In genomic region chr13:108606424-108606823, GRCh38 we compare ENCODE assay signal across 41 cellular contexts. TPM values are rescaled to one million over a fixed set of nuclear protein-coding genes. Genes with fewer than 3 reads are reported as not detected.
"Had no signal": no experiment of that assay in that cellular context is flagged by ENCODE, and none has a peak within 500 bp of the region (broad histone marks: within the 10 kb centered on the region; RNA-seq: fewer than 3 reads in every experiment).

No MANE protein-coding gene starts in this region.

- H3K4me1 Mint-ChIP-seq: activated B cell treated with CpG ODN at 0.5 μM for 24 hours; activated CD4-positive, alpha-beta T cell treated with anti-CD3 and anti-CD28 coated beads, Interleukin-2, amount 10 ng/mL, durations not matched to agents 24 days and 14 days; activated naive CD8-positive, alpha-beta T cell treated with anti-CD3 and anti-CD28 coated beads for 36 hours; activated T-helper 17 cell treated with anti-CD3 and anti-CD28 coated beads, Interleukin-2, amount 50 U/mL, for 72 hours; central memory CD8-positive, alpha-beta T cell had no signal

- H3K27ac Mint-ChIP-seq: activated B cell treated with CpG ODN at 0.5 μM for 24 hours; activated CD4-positive, alpha-beta memory T cell treated with anti-CD3 and anti-CD28 coated beads for 36 hours; activated CD4-positive, alpha-beta T cell treated with anti-CD3 and anti-CD28 coated beads, Interleukin-2, amount 10 ng/mL, durations not matched to agents 24 days and 14 days; activated CD8-positive, alpha-beta T cell treated with anti-CD3 and anti-CD28 coated beads for 36 hours; activated naive CD4-positive, alpha-beta T cell treated with anti-CD3 and anti-CD28 coated beads for 36 hours; activated naive CD4-positive, alpha-beta T cell treated with anti-CD3 and anti-CD28 coated beads, Interleukin-2, amount 50 U/mL, for 72 hours; activated naive CD8-positive, alpha-beta T cell treated with anti-CD3 and anti-CD28 coated beads for 36 hours; activated T-cell treated with anti-CD3 and anti-CD28 coated beads, Interleukin-2, amount 50 U/mL, for 72 hours; activated T-helper 1 cell treated with anti-CD3 and anti-CD28 coated beads, Interleukin-12 subunit alpha, Interleukin-12 subunit beta, Interleukin-2, Interleukin-4 antibody, amounts not matched to agents 30 ng/mL and 10 ng/mL and 1 ng/mL, durations not matched to agents 14 hours and 24 hours and 36 hours; activated T-helper 17 cell treated with anti-CD3 and anti-CD28 coated beads, Interleukin-2, amount 50 U/mL, for 72 hours; T-helper 1 cell treated with Interleukin-12 subunit alpha and Interleukin-12 subunit beta and Interleukin-4 antibody, amounts not matched to agents 30 μg/mL and 1 μg/mL, for 36 hours; T-helper 2 cell treated with Interferon-gamma antibody and Interleukin-4, amounts not matched to agents 5 μg/mL and 100 μg/mL, for 36 hours had no signal

- H3K27me3 ChIP-seq: adrenal gland, body of pancreas, brain microvascular endothelial cell, breast epithelium, cardiac muscle cell had no signal

- FAIRE-seq: astrocyte, TTC549 had no signal

- H3K4me3 ChIP-seq: adrenal gland, body of pancreas, breast epithelium, cardiac muscle cell had no signal

- DNase-seq: activated B cell treated with CpG ODN at 0.5 μM for 24 hours; activated CD4-positive, alpha-beta memory T cell treated with anti-CD3 and anti-CD28 coated beads for 36 hours; activated CD4-positive, alpha-beta T cell treated with anti-CD3 and anti-CD28 coated beads for 4 hours; activated CD4-positive, alpha-beta T cell treated with anti-CD3 and anti-CD28 coated beads, Interleukin-2, amount 10 ng/mL, durations not matched to agents 24 days and 14 days; activated CD4-positive, alpha-beta T cell treated with anti-CD3 and anti-CD28 coated beads, Interleukin-2, amount 50 U/mL, for 1 hour; activated CD4-positive, alpha-beta T cell treated with anti-CD3 and anti-CD28 coated beads, Interleukin-2, amount 50 U/mL, for 4 hours; activated CD4-positive, CD25-positive, alpha-beta regulatory T cell treated with anti-CD3 and anti-CD28 coated beads, Interleukin-2, amount 50 U/mL, for 72 hours; activated CD8-positive, alpha-beta memory T cell treated with anti-CD3 and anti-CD28 coated beads, Interleukin-2, amount 50 U/mL, for 4 hours; activated CD8-positive, alpha-beta T cell treated with anti-CD3 and anti-CD28 coated beads for 36 hours; activated effector memory CD4-positive, alpha-beta T cell treated with anti-CD3 and anti-CD28 coated beads, Interleukin-2, amount 50 U/mL, for 16 hours; activated gamma-delta T cell treated with Interleukin-2 at 50 U/mL for 16 hours; activated naive CD4-positive, alpha-beta T cell; activated naive CD4-positive, alpha-beta T cell treated with anti-CD3 and anti-CD28 coated beads for 36 hours; activated naive CD4-positive, alpha-beta T cell treated with anti-CD3 and anti-CD28 coated beads, Interleukin-2, amount 50 U/mL, for 16 hours; activated naive CD8-positive, alpha-beta T cell treated with anti-CD3 and anti-CD28 coated beads for 36 hours; activated T-cell treated with anti-CD3 and anti-CD28 coated beads for 4 hours; activated T-cell treated with anti-CD3 and anti-CD28 coated beads, Interleukin-2, amount 50 U/mL, for 1 hour; activated T-cell treated with anti-CD3 and anti-CD28 coated beads, Interleukin-2, amount 50 U/mL, for 4 hours; activated T-cell treated with anti-CD3 and anti-CD28 coated beads, Interleukin-2, amount 50 U/mL, for 72 hours; adrenal gland; amniotic stem cell; aorta; body of pancreas; brain microvascular endothelial cell; caudate nucleus; cerebellar nuclear complex; T-helper 1 cell; T-helper 2 cell; T-helper 9 cell had no signal

- H3K4me1 ChIP-seq: breast epithelium had no signal

- H3K9me3 ChIP-seq: adrenal gland had no signal

- H3K36me3 ChIP-seq: adrenal gland, brain microvascular endothelial cell, breast epithelium, cardiac muscle cell had no signal

- H3K27ac ChIP-seq: adrenal gland, body of pancreas, brain microvascular endothelial cell, breast epithelium, cardiac muscle cell, VCaP had no signal

- ATAC-seq: activated CD8-positive, alpha-beta T cell treated with anti-CD3 and anti-CD28 coated beads for 36 hours; activated naive CD4-positive, alpha-beta T cell treated with anti-CD3 and anti-CD28 coated beads, Interleukin-2, amount 50 U/mL, for 72 hours; activated T-cell treated with anti-CD3 and anti-CD28 coated beads, Interleukin-2, amount 50 U/mL, for 4 hours; activated T-cell treated with anti-CD3 and anti-CD28 coated beads, Interleukin-2, amount 50 U/mL, for 72 hours; activated T-helper 17 cell treated with anti-CD3 and anti-CD28 coated beads, Interleukin-2, amount 50 U/mL, for 72 hours; body of pancreas had no signal

- H3K27me3 Mint-ChIP-seq: activated B cell treated with CpG ODN at 0.5 μM for 24 hours; activated CD4-positive, alpha-beta memory T cell treated with anti-CD3 and anti-CD28 coated beads for 36 hours; activated CD4-positive, alpha-beta T cell treated with anti-CD3 and anti-CD28 coated beads, Interleukin-2, amount 10 ng/mL, durations not matched to agents 24 days and 14 days; activated CD8-positive, alpha-beta T cell treated with anti-CD3 and anti-CD28 coated beads for 36 hours; central memory CD8-positive, alpha-beta T cell had no signal

- H3K4me3 Mint-ChIP-seq: activated B cell treated with CpG ODN at 0.5 μM for 24 hours; activated CD4-positive, alpha-beta memory T cell treated with anti-CD3 and anti-CD28 coated beads for 36 hours; activated CD4-positive, alpha-beta T cell treated with anti-CD3 and anti-CD28 coated beads, Interleukin-2, amount 10 ng/mL, durations not matched to agents 24 days and 14 days; activated CD8-positive, alpha-beta T cell treated with anti-CD3 and anti-CD28 coated beads for 36 hours; activated naive CD4-positive, alpha-beta T cell treated with anti-CD3 and anti-CD28 coated beads for 36 hours; activated naive CD8-positive, alpha-beta T cell treated with anti-CD3 and anti-CD28 coated beads for 36 hours; activated T-cell treated with anti-CD3 and anti-CD28 coated beads, Interleukin-2, amount 50 U/mL, for 4 hours; activated T-cell treated with anti-CD3 and anti-CD28 coated beads, Interleukin-2, amount 50 U/mL, for 72 hours; activated T-helper 1 cell treated with anti-CD3 and anti-CD28 coated beads, Interleukin-12 subunit alpha, Interleukin-12 subunit beta, Interleukin-2, Interleukin-4 antibody, amounts not matched to agents 30 ng/mL and 10 ng/mL and 1 ng/mL, durations not matched to agents 14 hours and 24 hours and 36 hours; activated T-helper 17 cell treated with anti-CD3 and anti-CD28 coated beads, Interleukin-2, amount 50 U/mL, for 72 hours; central memory CD8-positive, alpha-beta T cell; T-helper 1 cell treated with Interleukin-12 subunit alpha and Interleukin-12 subunit beta and Interleukin-4 antibody, amounts not matched to agents 30 μg/mL and 1 μg/mL, for 36 hours; T-helper 2 cell treated with Interferon-gamma antibody and Interleukin-4, amounts not matched to agents 5 μg/mL and 100 μg/mL, for 36 hours had no signal

RNA-seq across cellular contexts. Expression of gene MYO16, which starts 23.0 kb away (rescaled TPM):
- total RNA-seq: activated B cell treated with CpG ODN at 0.5 μM for 24 hours; activated CD4-positive, alpha-beta T cell treated with anti-CD3 and anti-CD28 coated beads, Interleukin-2, amount 10 ng/mL, durations not matched to agents 24 days and 14 days; activated CD8-positive, alpha-beta memory T cell treated with anti-CD3 and anti-CD28 coated beads for 36 hours; activated CD8-positive, alpha-beta T cell treated with anti-CD3 and anti-CD28 coated beads for 36 hours; activated naive CD4-positive, alpha-beta T cell treated with anti-CD3 and anti-CD28 coated beads for 36 hours; activated naive CD4-positive, alpha-beta T cell treated with anti-CD3 and anti-CD28 coated beads, Interleukin-2, amount 50 U/mL, for 72 hours; activated naive CD8-positive, alpha-beta T cell treated with anti-CD3 and anti-CD28 coated beads for 36 hours; activated T-cell treated with anti-CD3 and anti-CD28 coated beads, Interleukin-2, amount 50 U/mL, for 72 hours; activated T-helper 1 cell treated with anti-CD3 and anti-CD28 coated beads, Interleukin-12 subunit alpha, Interleukin-12 subunit beta, Interleukin-2, Interleukin-4 antibody, amounts not matched to agents 30 ng/mL and 10 ng/mL and 1 ng/mL, durations not matched to agents 14 hours and 24 hours and 36 hours; activated T-helper 17 cell treated with anti-CD3 and anti-CD28 coated beads, Interleukin-2, amount 50 U/mL, for 72 hours had no signal
- polyA plus RNA-seq: aorta had no signal
